In genomic region chr19:36047835-36048234, GRCh38 we compare ENCODE assay signal across 23 cellular contexts. TPM values are rescaled to one million over a fixed set of nuclear protein-coding genes. Genes with fewer than 3 reads are reported as not detected.
"Had no signal": no experiment of that assay in that cellular context is flagged by ENCODE, and none has a peak within 500 bp of the region (broad histone marks: within the 10 kb centered on the region; RNA-seq: fewer than 3 reads in every experiment).

No MANE protein-coding gene starts in this region.

- H3K27ac ChIP-seq: HL-60, KMS-11 had no signal

- H3K4me3 ChIP-seq: K562 had no signal

- ATAC-seq: K562 had no signal

- H3K9me3 Mint-ChIP-seq: IgD-negative memory B cell had no signal

- DNase-seq: Kasumi-1, MM.1S, NCI-H1092 treated with DMSO at 0.1 percent for 48 hours, NCI-H1436, NCI-H187, NCI-H2029, NCI-H2081 treated with DMSO at 0.1 percent for 48 hours, NCI-H2171, NCI-H226, NCI-H446, NCI-H510A, NCI-H524 treated with DMSO at 0.1 percent for 48 hours, NCI-H69, NCI-H774, RPMI8226, SHP77, SK-N-SH had no signal

- H3K27ac Mint-ChIP-seq: IgD-negative memory B cell had no signal

- H3K27me3 Mint-ChIP-seq: IgD-negative memory B cell had no signal

- H3K9me3 ChIP-seq: SK-N-SH had no signal

RNA-seq across cellular contexts. Expression of gene SYNE4, which starts 39.2 kb away (rescaled TPM):
- total RNA-seq: M059J, SK-MEL-5 had no signal
- polyA plus RNA-seq: IgD-negative memory B cell had no signal
